In genomic region chr5:181160144-181160754, GRCh38 we compare ENCODE assay signal across 1 cellular context.
A peak's percentile ranks its signal among the peaks of the same experiment; 100 is the strongest.
TF ChIP-seq lines count a peak whose summit lies in the region.

No MANE protein-coding gene starts in this region.

TF ChIP-seq in K562, 482 proteins besides CTCF, POLR2A, EP300 and RAD21 (continued from another document and continues in another):
- no peak for TF ChIP-seq FIP1L1 (IDR thresholded peaks at IDR 0.05; ENCODE audit: low read depth, low read length, poor library complexity, severe bottlenecking)
- no peak for TF ChIP-seq HDAC8 (tag; IDR thresholded peaks at IDR 0.05)
- no peak for TF ChIP-seq THRAP3 (IDR thresholded peaks at IDR 0.05; ENCODE audit: borderline replicate concordance)
- no peak for TF ChIP-seq RBM25 (IDR thresholded peaks at IDR 0.05; ENCODE audit: low read depth, low read length, severe bottlenecking)
- TF ChIP-seq NR2C2 (CRISPR knock-in tag; IDR thresholded peaks at IDR 0.05), result no peak
- TF ChIP-seq NR2C2 (tag; IDR thresholded peaks at IDR 0.05), result peak; percentile 27; the same call in 1 of the 2 replicates
- TF ChIP-seq ZNF277 (CRISPR knock-in tag; IDR thresholded peaks at IDR 0.05; ENCODE audit: borderline replicate concordance), result no peak
- TF ChIP-seq BCLAF1 (IDR thresholded peaks at IDR 0.05; ENCODE audit: borderline replicate concordance in 1 of 2, control insufficient read depth in 1 of 2, low read depth in 2 of 2, low read length in 1 of 2), result no peak
- TF ChIP-seq SRSF9 (IDR thresholded peaks at IDR 0.05; ENCODE audit: borderline replicate concordance, low read depth, low read length), result no peak
- TF ChIP-seq PCBP2 (IDR thresholded peaks at IDR 0.05; ENCODE audit: low read depth, low read length, poor library complexity, severe bottlenecking), result no peak
- TF ChIP-seq FOXM1 (IDR thresholded peaks at IDR 0.05; ENCODE audit: low read depth), result no peak
- TF ChIP-seq FOXM1 (CRISPR knock-in tag; IDR thresholded peaks at IDR 0.05; ENCODE audit: low read depth), result no peak
- no peak for TF ChIP-seq U2AF2 (optimal IDR thresholded peaks at IDR 0.05; ENCODE audit: low read depth, low read length)
- TF ChIP-seq TAF7 (tag; IDR thresholded peaks at IDR 0.05), result no peak
- TF ChIP-seq LCOR (CRISPR knock-in tag; IDR thresholded peaks at IDR 0.05), result no peak
- TF ChIP-seq SNIP1 (IDR thresholded peaks at IDR 0.05; ENCODE audit: low read depth), result no peak
- TF ChIP-seq SNAPC5 (CRISPR knock-in tag; IDR thresholded peaks at IDR 0.05), result no peak
- no peak for TF ChIP-seq TSHZ1 (CRISPR knock-in tag; IDR thresholded peaks at IDR 0.05)
- no peak for TF ChIP-seq PCBP1 (IDR thresholded peaks at IDR 0.05; ENCODE audit: low read depth, low read length, poor library complexity, severe bottlenecking)
- TF ChIP-seq CLOCK (CRISPR knock-in tag; IDR thresholded peaks at IDR 0.05; ENCODE audit: borderline replicate concordance), result no peak
- TF ChIP-seq, protein P1, sequence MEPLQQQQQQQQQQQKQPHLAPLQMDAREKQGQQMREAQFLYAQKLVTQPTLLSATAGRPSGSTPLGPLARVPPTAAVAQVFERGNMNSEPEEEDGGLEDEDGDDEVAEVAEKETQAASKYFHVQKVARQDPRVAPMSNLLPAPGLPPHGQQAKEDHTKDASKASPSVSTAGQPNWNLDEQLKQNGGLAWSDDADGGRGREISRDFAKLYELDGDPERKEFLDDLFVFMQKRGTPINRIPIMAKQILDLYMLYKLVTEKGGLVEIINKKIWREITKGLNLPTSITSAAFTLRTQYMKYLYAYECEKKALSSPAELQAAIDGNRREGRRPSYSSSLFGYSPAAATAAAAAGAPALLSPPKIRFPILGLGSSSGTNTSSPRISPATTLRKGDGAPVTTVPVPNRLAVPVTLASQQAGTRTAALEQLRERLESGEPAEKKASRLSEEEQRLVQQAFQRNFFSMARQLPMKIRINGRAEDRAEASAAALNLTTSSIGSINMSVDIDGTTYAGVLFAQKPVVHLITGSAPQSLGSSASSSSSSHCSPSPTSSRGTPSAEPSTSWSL (CRISPR knock-in tag; IDR thresholded peaks at IDR 0.05; ENCODE audit: borderline replicate concordance), result no peak
- no peak for TF ChIP-seq NR2C1 (IDR thresholded peaks at IDR 0.05)
- TF ChIP-seq NR2C1 (tag; IDR thresholded peaks at IDR 0.05), result no peak
- TF ChIP-seq ADNP (tag; IDR thresholded peaks at IDR 0.05), result no peak
- no peak for TF ChIP-seq HDAC1 (IDR thresholded peaks at IDR 0.05)
- TF ChIP-seq COPS2 (conservative IDR thresholded peaks at IDR 0.05), result no peak
- TF ChIP-seq ZNF282 (CRISPR knock-in tag; IDR thresholded peaks at IDR 0.05), result no peak
- no peak for TF ChIP-seq FOXK1 (CRISPR knock-in tag; IDR thresholded peaks at IDR 0.05; ENCODE audit: borderline replicate concordance)
- TF ChIP-seq PRMT5 (CRISPR knock-in tag; IDR thresholded peaks at IDR 0.05), result no peak
- TF ChIP-seq PHB2 (IDR thresholded peaks at IDR 0.05; ENCODE audit: low read depth), result no peak
- TF ChIP-seq HDGF (IDR thresholded peaks at IDR 0.05), result peak; percentile 47; the same call in 1 of the 2 replicates
- TF ChIP-seq ZNF583 (CRISPR knock-in tag; IDR thresholded peaks at IDR 0.05), result no peak
- no peak for TF ChIP-seq ZNF3 (CRISPR knock-in tag; IDR thresholded peaks at IDR 0.05)
- TF ChIP-seq ZNF707 (CRISPR knock-in tag; conservative IDR thresholded peaks at IDR 0.05), result no peak
- no peak for TF ChIP-seq RFX1 (IDR thresholded peaks at IDR 0.05)
- TF ChIP-seq ARID1B (IDR thresholded peaks at IDR 0.05), result peak; percentile 52; the same call in 1 of the 2 replicates
- no peak for TF ChIP-seq ELF1 (tag; IDR thresholded peaks at IDR 0.05)
- no peak for TF ChIP-seq MCM2 (IDR thresholded peaks at IDR 0.05; ENCODE audit: low read depth)
- TF ChIP-seq, protein P2, sequence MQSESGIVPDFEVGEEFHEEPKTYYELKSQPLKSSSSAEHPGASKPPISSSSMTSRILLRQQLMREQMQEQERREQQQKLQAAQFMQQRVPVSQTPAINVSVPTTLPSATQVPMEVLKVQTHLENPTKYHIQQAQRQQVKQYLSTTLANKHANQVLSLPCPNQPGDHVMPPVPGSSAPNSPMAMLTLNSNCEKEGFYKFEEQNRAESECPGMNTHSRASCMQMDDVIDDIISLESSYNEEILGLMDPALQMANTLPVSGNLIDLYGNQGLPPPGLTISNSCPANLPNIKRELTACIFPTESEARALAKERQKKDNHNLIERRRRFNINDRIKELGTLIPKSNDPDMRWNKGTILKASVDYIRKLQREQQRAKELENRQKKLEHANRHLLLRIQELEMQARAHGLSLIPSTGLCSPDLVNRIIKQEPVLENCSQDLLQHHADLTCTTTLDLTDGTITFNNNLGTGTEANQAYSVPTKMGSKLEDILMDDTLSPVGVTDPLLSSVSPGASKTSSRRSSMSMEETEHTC (IDR thresholded peaks at IDR 0.05), result no peak
- TF ChIP-seq CBX5 (IDR thresholded peaks at IDR 0.05; ENCODE audit: borderline replicate concordance, low read depth), result no peak
- TF ChIP-seq, protein P3, sequence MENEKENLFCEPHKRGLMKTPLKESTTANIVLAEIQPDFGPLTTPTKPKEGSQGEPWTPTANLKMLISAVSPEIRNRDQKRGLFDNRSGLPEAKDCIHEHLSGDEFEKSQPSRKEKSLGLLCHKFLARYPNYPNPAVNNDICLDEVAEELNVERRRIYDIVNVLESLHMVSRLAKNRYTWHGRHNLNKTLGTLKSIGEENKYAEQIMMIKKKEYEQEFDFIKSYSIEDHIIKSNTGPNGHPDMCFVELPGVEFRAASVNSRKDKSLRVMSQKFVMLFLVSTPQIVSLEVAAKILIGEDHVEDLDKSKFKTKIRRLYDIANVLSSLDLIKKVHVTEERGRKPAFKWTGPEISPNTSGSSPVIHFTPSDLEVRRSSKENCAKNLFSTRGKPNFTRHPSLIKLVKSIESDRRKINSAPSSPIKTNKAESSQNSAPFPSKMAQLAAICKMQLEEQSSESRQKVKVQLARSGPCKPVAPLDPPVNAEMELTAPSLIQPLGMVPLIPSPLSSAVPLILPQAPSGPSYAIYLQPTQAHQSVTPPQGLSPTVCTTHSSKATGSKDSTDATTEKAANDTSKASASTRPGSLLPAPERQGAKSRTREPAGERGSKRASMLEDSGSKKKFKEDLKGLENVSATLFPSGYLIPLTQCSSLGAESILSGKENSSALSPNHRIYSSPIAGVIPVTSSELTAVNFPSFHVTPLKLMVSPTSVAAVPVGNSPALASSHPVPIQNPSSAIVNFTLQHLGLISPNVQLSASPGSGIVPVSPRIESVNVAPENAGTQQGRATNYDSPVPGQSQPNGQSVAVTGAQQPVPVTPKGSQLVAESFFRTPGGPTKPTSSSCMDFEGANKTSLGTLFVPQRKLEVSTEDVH (IDR thresholded peaks at IDR 0.05; ENCODE audit: low read depth, partially characterized antibody), result no peak
- TF ChIP-seq NR1H2 (CRISPR knock-in tag; IDR thresholded peaks at IDR 0.05), result no peak
- no peak for TF ChIP-seq ZNF324 (CRISPR knock-in tag; IDR thresholded peaks at IDR 0.05)
- TF ChIP-seq SMARCC2 (IDR thresholded peaks at IDR 0.05; ENCODE audit: low read depth), result no peak
- TF ChIP-seq ZBTB34 (CRISPR knock-in tag; IDR thresholded peaks at IDR 0.05), result no peak; the same call in 1 of the 2 replicates
- 0 out of 2 replicates have a peak, but pooled peaks have one; percentile 48 for TF ChIP-seq CREB1 (IDR thresholded peaks at IDR 0.05)
- TF ChIP-seq CREB1 (CRISPR knock-in tag; IDR thresholded peaks at IDR 0.05), result peak; percentile 70; the same call in 1 of the 2 replicates
- 0 out of 2 replicates have a peak, but pooled peaks have one; percentile 25 for TF ChIP-seq ZBTB9 (CRISPR knock-in tag; IDR thresholded peaks at IDR 0.05)
- no peak for TF ChIP-seq TAF15 (IDR thresholded peaks at IDR 0.05; ENCODE audit: low read depth, low read length)
- no peak for TF ChIP-seq ZNF347 (CRISPR knock-in tag; IDR thresholded peaks at IDR 0.05; ENCODE audit: low read depth)
- TF ChIP-seq DDX20 (tag; IDR thresholded peaks at IDR 0.05; ENCODE audit: low read depth), result no peak
